In the genomic region with DNA sequence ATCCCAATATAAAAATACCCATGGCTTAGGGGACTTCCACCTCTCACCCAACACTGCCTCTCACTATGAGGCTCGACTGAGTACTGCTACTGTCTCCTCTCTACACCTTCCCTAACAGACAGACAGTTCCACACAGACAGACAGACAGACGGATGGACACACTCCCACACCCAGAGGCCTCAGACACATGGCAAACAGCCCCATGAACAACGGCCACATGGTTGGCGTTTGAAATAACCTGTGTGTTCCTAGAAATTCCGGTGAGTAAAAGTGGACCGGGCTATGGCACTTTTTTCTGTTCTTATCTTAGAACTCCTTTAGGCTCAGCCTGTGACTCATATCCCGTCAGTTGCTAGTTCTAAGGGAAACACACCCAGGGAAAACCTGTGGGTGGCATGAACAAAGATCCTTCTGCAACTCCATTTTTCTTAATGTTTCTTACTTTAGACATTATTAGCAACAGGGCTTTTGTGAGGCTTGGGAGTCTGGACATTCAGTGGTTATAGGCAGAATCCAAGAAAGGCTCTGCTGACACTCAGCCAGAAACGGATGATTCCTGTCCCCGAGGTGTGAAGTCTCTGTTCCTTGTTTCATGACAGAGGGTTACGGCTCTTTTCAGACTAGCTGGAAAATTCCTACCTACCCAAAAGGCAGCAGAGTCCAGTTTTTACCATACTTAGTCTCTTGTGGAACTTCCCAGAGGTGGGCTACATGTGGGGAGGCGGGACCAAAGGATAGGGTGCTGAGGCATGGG, we compare ENCODE assay signal across 9 cellular contexts.
DNase-seq lines count a peak whose midpoint lies in the region; ATAC-seq and TF ChIP-seq lines count a peak whose summit lies in the region.
"Had no signal": no experiment of that assay in that cellular context is flagged by ENCODE, and none has a peak within 500 bp of the region (broad histone marks: within the 10 kb centered on the region; RNA-seq: fewer than 3 reads in every experiment).

No MANE protein-coding gene starts in this region.

- DNase-seq in AG04449 (ENCODE audit: low read depth, low spot score) (peak; percentile 44), HT-29 (ENCODE audit: low spot score) (peak; percentile 45), body of pancreas (peak in 2 of 4 donors; percentile 8 to 60), left lobe of liver (ENCODE audit: low spot score) (peak; percentile 12), NCI-H526 (lab: John Stamatoyannopoulos, UW) (no peak)
- DNase-seq in activated effector memory CD4-positive, alpha-beta T cell treated with Interleukin-2 at 50 U/mL for 16 hours = no peak
- DNase-seq: NCI-H1436 treated with DMSO at 0.1 percent for 48 hours had no signal

- ATAC-seq in body of pancreas (peak; percentile 50), left lobe of liver (no peak), HG03460 (IDR thresholded peaks at IDR 0.05; ENCODE audit: unreplicated experiment) (no peak), GM19463 (IDR thresholded peaks at IDR 0.05; ENCODE audit: unreplicated experiment) (no peak)

- no peaks in the 10 kb centered on the region for H3K9me3 ChIP-seq in body of pancreas

- CTCF ChIA-PET in AG04449 (lab: Yijun Ruan, JAX) = interaction anchor here (1.1 to 1.3 kb wide), 3 partner anchors 7 to 104 kb away, joined by 3 to 6 read pairs (median 3); no protein-coding TSS in a partner anchor

- H3K36me3 ChIP-seq in body of pancreas (replicated peaks in 1 of 2; ENCODE audit: insufficient read depth in 1 of 2, low read depth in 2 of 2) = no peaks in the 10 kb centered on the region

- intact Hi-C loops in body of pancreas (cut with DNase I) = no loop called here

- H3K4me1 ChIP-seq in body of pancreas = no peaks in the 10 kb centered on the region

- no peaks in the 10 kb centered on the region for H3K27me3 ChIP-seq in body of pancreas

- H3K4me3 ChIP-seq in AG04449 (ENCODE audit: low read depth, low read length) (no peak overlapping the region), body of pancreas (no peak overlapping the region)

- peak overlapping the region in 1 of 4 donors; percentile 45 for H3K27ac ChIP-seq in body of pancreas

- no peak for TF ChIP-seq POLR2A in body of pancreas (IDR thresholded peaks at IDR 0.05)

- POLR2A ChIA-PET in AG04449 (lab: Yijun Ruan, JAX) = no interaction called here

- 45 to 55% methylated on average over 11 of the region's 11 CpGs for WGBS in body of pancreas, 2 donors

- TF ChIP-seq CTCF in AG04449 (IDR thresholded peaks at IDR 0.05; ENCODE audit: insufficient read depth, low read length, missing control alignments) (no peak), body of pancreas (IDR thresholded peaks at IDR 0.05) (no peak)

Comparison
In these comparisons a context has a peak if more than half of its experiments do, and no peak if none do; other contexts are left out.
1. DNase-seq: peak in AG04449 (single experiment), HT-29 (single experiment) and left lobe of liver (single experiment); none in NCI-H526 (0 of 2) and activated effector memory CD4-positive, alpha-beta T cell treated with Interleukin-2 at 50 U/mL for 16 hours (single experiment).